In genomic region chr17:46417907-46418306, GRCh38 we compare ENCODE assay signal across 8 cellular contexts. TPM values are rescaled to one million over a fixed set of nuclear protein-coding genes. Genes with fewer than 3 reads are reported as not detected.
A peak's percentile ranks its signal among the peaks of the same experiment; 100 is the strongest.
DNase-seq lines count a peak whose midpoint lies in the region; ATAC-seq and TF ChIP-seq lines count a peak whose summit lies in the region.
"Not testable (repeated sequence)": the region's sequence is repeated elsewhere in the genome, so short reads cannot be mapped to it uniquely, and the experiment has no call there.

No MANE protein-coding gene starts in this region.

- POLR2A ChIA-PET in PC-3 (lab: Charles Lee; ENCODE audit: unreplicated experiment) = not testable (repeated sequence)

- H4K5ac ChIP-seq in H9 (ENCODE audit: insufficient read length, low read depth, low read length) = not testable (repeated sequence)

- H3K4me1 ChIP-seq in H9 (ENCODE audit: insufficient read depth, low read length); PC-3 (ENCODE audit: insufficient read depth, low read length); upper lobe of right lung: not testable (repeated sequence)

- intact Hi-C loops in PC-3 (cut with micrococcal nuclease); upper lobe of right lung (cut with DNase I): not testable (repeated sequence)

- H3K14ac ChIP-seq in H9 (ENCODE audit: insufficient read depth, low read length) = not testable (repeated sequence)

- H2BK5ac ChIP-seq in H9 (ENCODE audit: insufficient read length, low read length) = not testable (repeated sequence)

- H3K27ac Mint-ChIP-seq in H9 = not testable (repeated sequence)

- not testable (repeated sequence) for H3K23ac ChIP-seq in H9 (ENCODE audit: insufficient read length, low read depth, low read length)

- DNase-seq in Daoy (ENCODE audit: low read depth) (peak; percentile 1), H9 (peak; percentile 14), PC-3 (peak; percentile 1), amniotic epithelial cell (ENCODE audit: low read depth) (peak; percentile 67), dedifferentiated amniotic fluid mesenchymal stem cell (ENCODE audit: extremely low spot score) (peak; percentile 11), fibroblast of peridontal ligament (ENCODE audit: extremely low read depth) (peak; percentile 30), medulla oblongata (ENCODE audit: extremely low spot score) (peak; percentile 0)
- DNase-seq in upper lobe of right lung = not testable (repeated sequence)

- H3K56ac ChIP-seq in H9 (ENCODE audit: insufficient read length, low read depth, low read length) = not testable (repeated sequence)

- not testable (repeated sequence) for TF ChIP-seq CTCF in H9 (conservative IDR thresholded peaks at IDR 0.05); PC-3 (conservative IDR thresholded peaks at IDR 0.05; ENCODE audit: low read depth, low read length); upper lobe of right lung (IDR thresholded peaks at IDR 0.05)

- not testable (repeated sequence) for H2BK20ac ChIP-seq in H9 (ENCODE audit: low read depth, low read length, poor library complexity, severe bottlenecking)

- not testable (repeated sequence) for H3T11ph ChIP-seq in H9 (ENCODE audit: low read length)

- not testable (repeated sequence) for H4K91ac ChIP-seq in H9 (ENCODE audit: insufficient read length, low read depth, low read length)

- not testable (repeated sequence) for H3K36me3 Mint-ChIP-seq in H9 (ENCODE audit: insufficient read depth in 1 of 3, low read depth in 3 of 3)

- H3K9ac ChIP-seq in H9 (ENCODE audit: extremely low read depth, insufficient read length, low read length); PC-3 (ENCODE audit: low read length): not testable (repeated sequence)

- not testable (repeated sequence) for H3K4me1 Mint-ChIP-seq in H9

- not testable (repeated sequence) for H2AFZ ChIP-seq in H9 (ENCODE audit: low read length); PC-3 (ENCODE audit: low read length)

- not testable (repeated sequence) for H2AK5ac ChIP-seq in H9 (ENCODE audit: insufficient read length, low read length)

- not testable (repeated sequence) for BruUV-seq in PC-3 (replicated peaks; lab: Mats Ljungman, UMichigan)

- not testable (repeated sequence) for H3K4me3 Mint-ChIP-seq in H9

- not testable (repeated sequence) for H2BK120ac ChIP-seq in H9 (ENCODE audit: low read depth, low read length, poor library complexity, severe bottlenecking)

- not testable (repeated sequence) for ATAC-seq in PC-3
- ATAC-seq in upper lobe of right lung = peak; percentile 84

- H3K79me2 ChIP-seq in H9 (ENCODE audit: insufficient read depth, low read length); PC-3 (ENCODE audit: low read length): not testable (repeated sequence)

- not testable (repeated sequence) for H3K79me1 ChIP-seq in H9 (ENCODE audit: insufficient read depth, low read depth, low read length, poor library complexity, severe bottlenecking)

- H3K4me2 ChIP-seq in H9 (ENCODE audit: insufficient read depth, insufficient read length, low read length); PC-3 (ENCODE audit: low read length): not testable (repeated sequence)

- not testable (repeated sequence) for H3K27me3 Mint-ChIP-seq in H9 (ENCODE audit: low read depth)

- WGBS in H9 (ENCODE audit: extremely low coverage, insufficient read length, low lambda C conversion rate) = no CpG with 5 or more reads among the region's 7 CpGs

- H4K20me1 ChIP-seq in H9 (ENCODE audit: control insufficient read depth, insufficient read depth, insufficient read length); PC-3 (ENCODE audit: low read length): not testable (repeated sequence)

- not testable (repeated sequence) for H3K18ac ChIP-seq in H9 (ENCODE audit: insufficient read length, low read depth, low read length)

- not testable (repeated sequence) for H3K4me3 ChIP-seq in PC-3 (ENCODE audit: low read length); upper lobe of right lung

- not testable (repeated sequence) for H3F3A ChIP-seq in PC-3 (ENCODE audit: low read length, unreplicated experiment)

- not testable (repeated sequence) for H2BK15ac ChIP-seq in H9 (ENCODE audit: low read depth, low read length)

- not testable (repeated sequence) for H3K9me3 ChIP-seq in H9 (ENCODE audit: control insufficient read depth, low read depth, low read length); PC-3 (ENCODE audit: low read length); upper lobe of right lung

- H3K4ac ChIP-seq in H9 (ENCODE audit: low read depth, low read length) = not testable (repeated sequence)

- H3K9me2 ChIP-seq in PC-3 (replicated peaks; ENCODE audit: low read length) = not testable (repeated sequence)

- H3K27ac ChIP-seq in H9 (ENCODE audit: insufficient read length, low read depth, low read length); PC-3 (ENCODE audit: low read length); upper lobe of right lung: not testable (repeated sequence)

- not testable (repeated sequence) for H3K36me3 ChIP-seq in PC-3 (ENCODE audit: low read depth, low read length); upper lobe of right lung

- H2BK12ac ChIP-seq in H9 (ENCODE audit: insufficient read length, low read depth, low read length) = not testable (repeated sequence)

- H4K8ac ChIP-seq in H9 (replicated peaks; ENCODE audit: insufficient read length, low read depth, low read length) = not testable (repeated sequence)

- H3K9me3 Mint-ChIP-seq in H9 = not testable (repeated sequence)

- not testable (repeated sequence) for H3K23me2 ChIP-seq in H9 (ENCODE audit: insufficient read length, low read depth, low read length, poor library complexity, severe bottlenecking)

- CTCF ChIA-PET in PC-3 (lab: Charles Lee) = not testable (repeated sequence)

- H3K27me3 ChIP-seq in H9 (ENCODE audit: insufficient read depth, low read length); PC-3 (ENCODE audit: low read length); upper lobe of right lung: not testable (repeated sequence)

RNA-seq across cellular contexts. Expression of gene ARL17B, which starts 56.3 kb away (rescaled TPM):
- 4.1 and 24.5 TPM in 2 replicates for total RNA-seq in Daoy (2014; rRNA removed; shearing (Covaris generic))
- 10.0 and 10.8 TPM in 2 replicates for total RNA-seq in H9 (2021)
- total RNA-seq in PC-3 (2014; rRNA removed) = 1.8 and 11.1 TPM in 2 replicates
- 31.0 TPM for total RNA-seq in upper lobe of right lung
